Comparison of ENCODE assay signal across 8 cellular contexts in the genomic region with DNA sequence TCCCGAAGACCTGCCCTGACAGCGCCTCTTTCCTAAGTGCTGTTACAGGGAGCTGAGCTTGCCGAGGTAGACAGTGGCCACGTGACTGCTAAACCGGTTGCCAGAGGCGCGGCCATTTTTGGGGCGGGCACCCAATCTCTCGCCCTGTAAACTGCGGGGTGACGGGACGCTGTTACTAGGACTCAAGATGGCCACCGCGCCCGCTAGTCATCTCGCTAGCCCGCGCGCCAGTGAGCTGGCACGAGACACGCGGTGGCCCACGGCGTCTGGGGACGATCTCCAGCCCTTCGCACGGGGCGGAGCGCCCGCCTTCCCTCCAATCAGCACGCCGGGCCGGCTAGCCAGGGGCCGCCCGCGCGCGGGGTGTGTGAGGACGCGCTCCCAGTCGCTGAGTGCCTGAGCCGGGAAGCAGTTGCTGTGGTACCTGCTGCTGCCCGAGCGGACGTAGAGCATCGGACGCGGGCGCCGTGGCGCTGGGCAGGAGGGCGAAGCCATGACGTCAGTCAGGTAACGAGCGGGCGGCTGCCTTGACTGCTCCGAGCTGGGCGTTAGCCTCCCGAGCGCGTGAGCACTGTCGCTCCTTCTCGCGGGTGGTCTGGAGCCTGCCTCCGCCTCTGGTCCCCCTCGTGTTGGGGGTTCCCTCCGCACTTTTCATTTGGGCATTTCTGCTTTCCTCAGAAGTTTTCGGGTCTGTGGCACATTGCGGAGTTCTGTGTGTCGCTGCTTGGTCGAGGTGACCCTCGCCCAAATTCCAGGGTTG. TPM values are rescaled to one million over a fixed set of nuclear protein-coding genes. Genes with fewer than 3 reads are reported as not detected.
DNase-seq lines count a peak whose midpoint lies in the region; ATAC-seq and TF ChIP-seq lines count a peak whose summit lies in the region.

No MANE protein-coding gene starts in this region.

- H3K4me3 ChIP-seq in kidney epithelial cell (ENCODE audit: low read depth, low read length), result peak overlapping the region; percentile 56

- peak; percentile 94 for TF ChIP-seq POLR2A in GM19193 (IDR thresholded peaks at IDR 0.05; ENCODE audit: extremely low read depth, insufficient read depth, insufficient read length)

- peak; percentile 95 for ATAC-seq in HG03432 (IDR thresholded peaks at IDR 0.05; ENCODE audit: unreplicated experiment)

- DNase-seq in Ammon's horn (ENCODE audit: low spot score) (peak; percentile 95), NCI-H460 (ENCODE audit: extremely low read depth, low read depth) (peak; percentile 93), cerebellum (ENCODE audit: low spot score) (peak; percentile 94), kidney epithelial cell (ENCODE audit: low read depth) (peak; percentile 75)
- DNase-seq in activated CD4-positive, alpha-beta T cell treated with anti-CD3 and anti-CD28 coated beads for 1 hour, result peak; percentile 94
- peak; percentile 98 for DNase-seq in stimulated activated CD4-positive, alpha-beta T cell treated with anti-CD3 and anti-CD28 coated beads, Interleukin-15, amount 100 ng/mL, for 24 hours

- no peaks in the 10 kb centered on the region for H3K27me3 ChIP-seq in kidney epithelial cell (ENCODE audit: control insufficient read depth, insufficient read depth, low read length)

- TF ChIP-seq CTCF in kidney epithelial cell (IDR thresholded peaks at IDR 0.05; ENCODE audit: insufficient read depth, low read length, poor library complexity, severe bottlenecking), result no peak

- H3K36me3 ChIP-seq in kidney epithelial cell (ENCODE audit: control insufficient read depth, insufficient read depth, low read length), result no peaks in the 10 kb centered on the region

RNA-seq across cellular contexts. Expression of a gene that starts 25.5 kb away (rescaled TPM):
- 41.2 and 50.2 TPM in 2 replicates for total RNA-seq in NCI-H460 (2014; rRNA removed; shearing (Covaris generic))
- polyA plus RNA-seq in NCI-H460 (2014; cell fraction: nucleus; rRNA removed), result 27.9 and 32.2 TPM in 2 replicates
- total RNA-seq in cerebellum, result 44.1 TPM
- total RNA-seq in kidney epithelial cell, result 35.5 and 43.6 TPM in 2 replicates

RNA-seq across cellular contexts. Expression of a gene that starts 25.9 kb away (rescaled TPM):
- total RNA-seq in NCI-H460 (2014; rRNA removed; shearing (Covaris generic)), result 49.8 and 60.6 TPM in 2 replicates
- 27.7 and 32.0 TPM in 2 replicates for polyA plus RNA-seq in NCI-H460 (2014; cell fraction: nucleus; rRNA removed)
- total RNA-seq in cerebellum (43.3 TPM), kidney epithelial cell (30.5 and 31.0 TPM in 2 replicates)

Comparison
In these comparisons a context has a peak if more than half of its experiments do, and no peak if none do; other contexts are left out.
1. Peak in every context shown above with its lines: DNase-seq, ATAC-seq and H3K4me3 ChIP-seq.